2 cellular contexts compared by ENCODE assay signal in the genomic region with DNA sequence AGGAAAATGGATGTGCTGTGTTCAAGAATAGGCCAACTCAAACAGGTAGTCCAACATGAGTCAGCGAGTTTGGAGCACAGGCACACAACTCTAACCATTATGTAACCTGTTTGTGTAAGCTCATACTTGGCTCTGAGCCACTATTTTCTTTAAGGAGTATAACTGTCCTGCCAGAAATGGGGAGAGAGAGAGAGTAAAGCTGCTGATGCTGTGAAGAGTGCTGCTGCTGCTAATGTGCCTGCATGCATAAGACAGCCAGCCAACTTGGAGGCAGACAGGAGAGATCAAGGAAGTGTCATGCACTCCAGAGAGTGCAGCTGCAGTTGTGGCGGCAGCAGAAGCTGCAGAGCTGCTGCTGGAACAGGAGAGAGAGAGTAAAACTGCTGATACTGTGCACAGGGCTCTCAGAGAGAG.
TF ChIP-seq lines count a peak whose summit lies in the region.

No MANE protein-coding gene starts in this region.

TF ChIP-seq in A549, 52 proteins besides CTCF, POLR2A, EP300 and RAD21:
- TF ChIP-seq, protein P1, sequence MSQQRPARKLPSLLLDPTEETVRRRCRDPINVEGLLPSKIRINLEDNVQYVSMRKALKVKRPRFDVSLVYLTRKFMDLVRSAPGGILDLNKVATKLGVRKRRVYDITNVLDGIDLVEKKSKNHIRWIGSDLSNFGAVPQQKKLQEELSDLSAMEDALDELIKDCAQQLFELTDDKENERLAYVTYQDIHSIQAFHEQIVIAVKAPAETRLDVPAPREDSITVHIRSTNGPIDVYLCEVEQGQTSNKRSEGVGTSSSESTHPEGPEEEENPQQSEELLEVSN (IDR thresholded peaks at IDR 0.05; ENCODE audit: borderline replicate concordance, low read depth): no peak
- TF ChIP-seq CEBPB (IDR thresholded peaks at IDR 0.05): 0 out of 4 replicates have a peak, but pooled peaks of 1 of the 2 experiments have one; percentile 19
- peak; percentile 45 for TF ChIP-seq MAFK (IDR thresholded peaks at IDR 0.05; ENCODE audit: partially characterized antibody)

TF ChIP-seq in GM23338, 12 proteins besides CTCF, POLR2A, EP300 and RAD21:
- TF ChIP-seq, protein P2, sequence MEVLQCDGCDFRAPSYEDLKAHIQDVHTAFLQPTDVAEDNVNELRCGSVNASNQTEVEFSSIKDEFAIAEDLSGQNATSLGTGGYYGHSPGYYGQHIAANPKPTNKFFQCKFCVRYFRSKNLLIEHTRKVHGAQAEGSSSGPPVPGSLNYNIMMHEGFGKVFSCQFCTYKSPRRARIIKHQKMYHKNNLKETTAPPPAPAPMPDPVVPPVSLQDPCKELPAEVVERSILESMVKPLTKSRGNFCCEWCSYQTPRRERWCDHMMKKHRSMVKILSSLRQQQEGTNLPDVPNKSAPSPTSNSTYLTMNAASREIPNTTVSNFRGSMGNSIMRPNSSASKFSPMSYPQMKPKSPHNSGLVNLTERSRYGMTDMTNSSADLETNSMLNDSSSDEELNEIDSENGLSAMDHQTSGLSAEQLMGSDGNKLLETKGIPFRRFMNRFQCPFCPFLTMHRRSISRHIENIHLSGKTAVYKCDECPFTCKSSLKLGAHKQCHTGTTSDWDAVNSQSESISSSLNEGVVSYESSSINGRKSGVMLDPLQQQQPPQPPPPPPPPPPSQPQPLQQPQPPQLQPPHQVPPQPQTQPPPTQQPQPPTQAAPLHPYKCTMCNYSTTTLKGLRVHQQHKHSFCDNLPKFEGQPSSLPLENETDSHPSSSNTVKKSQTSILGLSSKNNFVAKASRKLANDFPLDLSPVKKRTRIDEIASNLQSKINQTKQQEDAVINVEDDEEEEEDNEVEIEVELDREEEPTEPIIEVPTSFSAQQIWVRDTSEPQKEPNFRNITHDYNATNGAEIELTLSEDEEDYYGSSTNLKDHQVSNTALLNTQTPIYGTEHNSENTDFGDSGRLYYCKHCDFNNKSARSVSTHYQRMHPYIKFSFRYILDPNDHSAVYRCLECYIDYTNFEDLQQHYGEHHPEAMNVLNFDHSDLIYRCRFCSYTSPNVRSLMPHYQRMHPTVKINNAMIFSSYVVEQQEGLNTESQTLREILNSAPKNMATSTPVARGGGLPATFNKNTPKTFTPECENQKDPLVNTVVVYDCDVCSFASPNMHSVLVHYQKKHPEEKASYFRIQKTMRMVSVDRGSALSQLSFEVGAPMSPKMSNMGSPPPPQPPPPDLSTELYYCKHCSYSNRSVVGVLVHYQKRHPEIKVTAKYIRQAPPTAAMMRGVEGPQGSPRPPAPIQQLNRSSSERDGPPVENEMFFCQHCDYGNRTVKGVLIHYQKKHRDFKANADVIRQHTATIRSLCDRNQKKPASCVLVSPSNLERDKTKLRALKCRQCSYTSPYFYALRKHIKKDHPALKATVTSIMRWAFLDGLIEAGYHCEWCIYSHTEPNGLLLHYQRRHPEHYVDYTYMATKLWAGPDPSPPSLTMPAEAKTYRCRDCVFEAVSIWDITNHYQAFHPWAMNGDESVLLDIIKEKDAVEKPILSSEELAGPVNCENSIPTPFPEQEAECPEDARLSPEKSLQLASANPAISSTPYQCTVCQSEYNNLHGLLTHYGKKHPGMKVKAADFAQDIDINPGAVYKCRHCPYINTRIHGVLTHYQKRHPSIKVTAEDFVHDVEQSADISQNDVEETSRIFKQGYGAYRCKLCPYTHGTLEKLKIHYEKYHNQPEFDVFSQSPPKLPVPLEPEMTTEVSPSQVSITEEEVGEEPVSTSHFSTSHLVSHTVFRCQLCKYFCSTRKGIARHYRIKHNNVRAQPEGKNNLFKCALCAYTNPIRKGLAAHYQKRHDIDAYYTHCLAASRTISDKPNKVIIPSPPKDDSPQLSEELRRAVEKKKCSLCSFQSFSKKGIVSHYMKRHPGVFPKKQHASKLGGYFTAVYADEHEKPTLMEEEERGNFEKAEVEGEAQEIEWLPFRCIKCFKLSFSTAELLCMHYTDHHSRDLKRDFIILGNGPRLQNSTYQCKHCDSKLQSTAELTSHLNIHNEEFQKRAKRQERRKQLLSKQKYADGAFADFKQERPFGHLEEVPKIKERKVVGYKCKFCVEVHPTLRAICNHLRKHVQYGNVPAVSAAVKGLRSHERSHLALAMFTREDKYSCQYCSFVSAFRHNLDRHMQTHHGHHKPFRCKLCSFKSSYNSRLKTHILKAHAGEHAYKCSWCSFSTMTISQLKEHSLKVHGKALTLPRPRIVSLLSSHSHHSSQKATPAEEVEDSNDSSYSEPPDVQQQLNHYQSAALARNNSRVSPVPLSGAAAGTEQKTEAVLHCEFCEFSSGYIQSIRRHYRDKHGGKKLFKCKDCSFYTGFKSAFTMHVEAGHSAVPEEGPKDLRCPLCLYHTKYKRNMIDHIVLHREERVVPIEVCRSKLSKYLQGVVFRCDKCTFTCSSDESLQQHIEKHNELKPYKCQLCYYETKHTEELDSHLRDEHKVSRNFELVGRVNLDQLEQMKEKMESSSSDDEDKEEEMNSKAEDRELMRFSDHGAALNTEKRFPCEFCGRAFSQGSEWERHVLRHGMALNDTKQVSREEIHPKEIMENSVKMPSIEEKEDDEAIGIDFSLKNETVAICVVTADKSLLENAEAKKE (CRISPR knock-in tag; IDR thresholded peaks at IDR 0.05): no peak
TF ChIP-seq in GM23338: peak in this region for 0.
